Comparison of ENCODE assay signal across 8 cellular contexts in genomic region chr5:151141535-151141934, GRCh38. TPM values are rescaled to one million over a fixed set of nuclear protein-coding genes. Genes with fewer than 3 reads are reported as not detected.
DNase-seq lines count a peak whose midpoint lies in the region; FAIRE-seq and TF ChIP-seq lines count a peak whose summit lies in the region.

No MANE protein-coding gene starts in this region.

- H3K27ac Mint-ChIP-seq in HFFc6 (peak overlapping the region; percentile 74), osteocyte (ENCODE audit: unreplicated experiment) (peak overlapping the region; percentile 70)

- H3K9me3 Mint-ChIP-seq in HFFc6 (no peaks in the 10 kb centered on the region), osteocyte (ENCODE audit: unreplicated experiment) (no peaks in the 10 kb centered on the region)

- TF ChIP-seq CTCF in HFFc6 (IDR thresholded peaks at IDR 0.05): no peak
- TF ChIP-seq CTCF in mammary epithelial cell (conservative IDR thresholded peaks at IDR 0.05 in 1 of 2, IDR thresholded peaks at IDR 0.05 in 1 of 2; ENCODE audit: extremely low read depth in 1 of 2, insufficient read depth in 1 of 2, low read depth in 1 of 2, low read length in 2 of 2): no peak
- TF ChIP-seq CTCF in osteocyte (IDR thresholded peaks at IDR 0.05): no peak

- H2AFZ ChIP-seq in mammary epithelial cell (ENCODE audit: low read depth, low read length): peak overlapping the region; percentile 23

- H3K4me1 Mint-ChIP-seq in HFFc6 (ENCODE audit: low read depth) (peaks cover 53% of the 10 kb centered on the region), osteocyte (ENCODE audit: unreplicated experiment) (peaks cover 23% of the 10 kb centered on the region)

- dilution Hi-C loops in mammary epithelial cell (cut with HindIII; ENCODE audit: low sequenced_read_pairs): loop anchor here (5.0 kb wide), 2 partner anchors 49 to 51 kb away; no protein-coding TSS in a partner anchor

- no TSS peak for BruUV-seq in mammary epithelial cell (replicated peaks; lab: Mats Ljungman, UMichigan)

- H3K9me3 ChIP-seq in mammary epithelial cell (replicated peaks; ENCODE audit: insufficient read depth, low read length): no peaks in the 10 kb centered on the region

- H3K36me3 ChIP-seq in mammary epithelial cell (ENCODE audit: insufficient read depth, low read length): no peaks in the 10 kb centered on the region

- TF ChIP-seq POLR2A in GM12892 (IDR thresholded peaks at IDR 0.05; ENCODE audit: low read depth, low read length) (peak; percentile 78), Raji (IDR thresholded peaks at IDR 0.05; ENCODE audit: insufficient read depth, low read depth, low read length) (peak; percentile 36; the same call in 1 of the 2 replicates)

- peaks cover 61% of the 10 kb centered on the region for H3K36me3 Mint-ChIP-seq in HFFc6 (ENCODE audit: low read depth)
- H3K36me3 Mint-ChIP-seq in osteocyte (ENCODE audit: unreplicated experiment): peaks cover 34% of the 10 kb centered on the region

- peak; percentile 94 for FAIRE-seq in GM12892 (lab: Jason Lieb, UNC)

- 13% methylated on average over 10 of the region's 15 CpGs for WGBS in mammary epithelial cell (ENCODE audit: low coverage, missing lambda C conversion rate)

- H4K20me1 ChIP-seq in mammary epithelial cell (ENCODE audit: insufficient read depth, low read length): no peaks in the 10 kb centered on the region

- H3K9ac ChIP-seq in mammary epithelial cell (ENCODE audit: insufficient read depth, low read length): no peak overlapping the region

- H3K27me3 Mint-ChIP-seq in HFFc6 (ENCODE audit: insufficient read depth): no peaks in the 10 kb centered on the region; the same call in 1 of the 2 replicates
- H3K27me3 Mint-ChIP-seq in osteocyte (ENCODE audit: unreplicated experiment): no peaks in the 10 kb centered on the region

- intact Hi-C loops in mammary epithelial cell (cut with micrococcal nuclease): no loop called here

- no peak overlapping the region for H3K4me3 ChIP-seq in mammary epithelial cell (replicated peaks in 1 of 3; ENCODE audit: insufficient read depth in 1 of 3, low read depth in 2 of 3, low read length in 3 of 3)

- H3K4me1 ChIP-seq in mammary epithelial cell (ENCODE audit: insufficient read depth, low read length): peaks cover 8% of the 10 kb centered on the region

- no peaks in the 10 kb centered on the region for H3K27me3 ChIP-seq in mammary epithelial cell (ENCODE audit: insufficient read depth, low read length)

- DNase-seq in GM12892 (ENCODE audit: insufficient read length): peak; percentile 67
- no peak for DNase-seq in HFFc6
- peak; percentile 40 for DNase-seq in mammary epithelial cell
- DNase-seq in osteocyte (ENCODE audit: extremely low spot score, unreplicated experiment): no peak
- no peak for DNase-seq in NCI-H748 (lab: John Stamatoyannopoulos, UW; ENCODE audit: unreplicated experiment)
- DNase-seq in NCI-H226: no peak
- no peak for DNase-seq in NCI-H2227 (lab: John Stamatoyannopoulos, UW; ENCODE audit: unreplicated experiment)

- in situ Hi-C loops in mammary epithelial cell (cut with MboI; ENCODE audit: low sequenced_read_pairs in 2 of 2): loop anchor here in 1 of 2 donors (25.0 kb wide), 1 partner anchor 171 kb away; the partner anchor contains the start of gene SLC36A3

- H3K4me3 Mint-ChIP-seq in HFFc6 (peak overlapping the region; percentile 32; the same call in 1 of the 2 replicates), osteocyte (ENCODE audit: unreplicated experiment) (no peak overlapping the region)

- H3K79me2 ChIP-seq in mammary epithelial cell (ENCODE audit: insufficient read depth, low read length): no peaks in the 10 kb centered on the region

- H3K4me2 ChIP-seq in mammary epithelial cell (ENCODE audit: insufficient read depth, low read depth, low read length): peak overlapping the region; percentile 59

- no peak overlapping the region for H3K27ac ChIP-seq in mammary epithelial cell (ENCODE audit: insufficient read depth, low read depth, low read length)

- CTCF ChIA-PET in mammary epithelial cell (lab: Charles Lee; ENCODE audit: low non-redundant PET): interaction anchor here (0.9 kb wide), 1 partner anchor 15 kb away, joined by 4 read pairs; no protein-coding TSS in a partner anchor

RNA-seq across cellular contexts. Expression of gene ANXA6, which starts 16.0 kb away (rescaled TPM):
- polyA plus RNA-seq in GM12892 (2012; ENCODE audit: missing spikeins): 349 TPM
- 100 to 1,000 TPM; 507 to 578 (median 546) TPM for total RNA-seq in HFFc6 (2021; fragmentation: NEBNext Ultra II Directional; extraction: Animal tissue kit (Norgen Biotek cat#: 25700))
- total RNA-seq in mammary epithelial cell: 10 to 100 TPM in 1 of 2 donors, 1 to 10 TPM in 1; 9.6 to 32.5 TPM
- 59.7 TPM for polyA plus RNA-seq in mammary epithelial cell
- polyA minus RNA-seq in mammary epithelial cell: 109 TPM
- total RNA-seq in osteocyte: 245 and 254 TPM in 2 replicates

Comparison
In these comparisons a context has a peak if more than half of its experiments do, and no peak if none do; other contexts are left out.
1. DNase-seq: peak in GM12892 (single experiment) and mammary epithelial cell (single experiment); none in HFFc6 (single experiment), osteocyte (single experiment), NCI-H748 (single experiment), NCI-H226 (single experiment) and NCI-H2227 (single experiment).